28 cellular contexts compared by ENCODE assay signal in the genomic region with DNA sequence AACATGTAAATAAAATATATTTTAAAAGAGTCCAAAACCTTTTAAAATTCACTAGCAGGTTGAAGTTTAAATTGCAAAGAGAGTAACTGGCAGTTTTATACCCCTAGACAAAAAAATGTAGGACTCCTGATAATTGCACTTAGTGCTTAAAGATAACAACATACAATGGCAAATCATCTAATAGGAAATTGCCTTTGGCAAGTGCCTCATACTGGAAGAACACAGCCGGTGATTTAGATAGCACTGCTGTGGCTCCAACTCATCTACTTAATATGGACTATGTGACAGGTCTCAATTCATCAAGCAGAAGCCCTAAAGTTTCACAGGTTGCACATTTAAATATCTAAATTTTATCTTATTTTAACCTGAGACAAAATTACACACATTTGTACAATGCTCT. TPM values are rescaled to one million over a fixed set of nuclear protein-coding genes. Genes with fewer than 3 reads are reported as not detected.
"Had no signal": no experiment of that assay in that cellular context is flagged by ENCODE, and none has a peak within 500 bp of the region (broad histone marks: within the 10 kb centered on the region; RNA-seq: fewer than 3 reads in every experiment).

No MANE protein-coding gene starts in this region.

- H3K4me2 ChIP-seq: smooth muscle cell had no signal

- H3K27me3 ChIP-seq: ovary, right atrium auricular region, right lobe of liver, tibial nerve, uterus had no signal

- DNase-seq: hypothalamus; immature natural killer cell; kidney; left ventricle myocardium inferior; mesendoderm; naive thymus-derived CD4-positive, alpha-beta T cell; ovary; right lobe of liver; stimulated activated CD4-positive, alpha-beta T cell treated with anti-CD3 and anti-CD28 coated beads, Interleukin-1b, Interleukin-23, amount 100 ng/mL, for 48 hours; stimulated activated CD4-positive, alpha-beta T cell treated with anti-CD3 and anti-CD28 coated beads, Interleukin-2, amount 100 ng/mL, for 48 hours; stimulated activated CD4-positive, alpha-beta T cell treated with anti-CD3 and anti-CD28 coated beads, Interleukin-4, amount 100 ng/mL, for 4 hours; stimulated activated CD8-positive, alpha-beta memory T cell treated with anti-CD3 and anti-CD28 coated beads, Interleukin-4, amount 100 ng/mL, for 48 hours; stimulated activated naive CD4-positive, alpha-beta T cell treated with Interleukin-2 at 50 U/mL for 16 hours; stimulated activated naive CD8-positive, alpha-beta T cell treated with anti-CD3 and anti-CD28 coated beads, Interleukin-15, amount 100 ng/mL, for 72 hours; substantia nigra; uterus had no signal

- ATAC-seq: naive thymus-derived CD4-positive, alpha-beta T cell; natural killer cell treated with Interleukin-12 subunit alpha and Interleukin-12 subunit beta and Interleukin-15 and Interleukin-18, amount 100 ng/mL, for 72 hours; right lobe of liver; stimulated activated memory B cell treated with anti-CD40 and anti-IgM and Interleukin-4, amounts not matched to agents 10 μg/mL and 1 μg/mL and 100 μg/mL, for 72 hours; stimulated activated naive CD8-positive, alpha-beta T cell treated with anti-CD3 and anti-CD28 coated beads, Interleukin-15, amount 100 ng/mL, for 72 hours had no signal

- FAIRE-seq: islet of Langerhans, kidney had no signal

- H3K27ac ChIP-seq: left ventricle myocardium inferior, ovary, right atrium auricular region, right lobe of liver, tibial nerve, uterus had no signal

- H3K4me1 ChIP-seq: left ventricle myocardium inferior, right atrium auricular region, right lobe of liver, tibial nerve, uterus had no signal

- H3K9me3 ChIP-seq: ovary, right atrium auricular region, right lobe of liver, uterus had no signal

- H3K4me3 ChIP-seq: left ventricle myocardium inferior, lung, ovary, right atrium auricular region, right lobe of liver, smooth muscle cell, tibial nerve, uterus had no signal

- H3K36me3 ChIP-seq: left ventricle myocardium inferior, ovary, right atrium auricular region, right lobe of liver, tibial nerve, uterus had no signal

RNA-seq across cellular contexts. Expression of a gene that starts 13.4 kb away (rescaled TPM):
- total RNA-seq: left ventricle myocardium inferior; lower leg skin; myocyte; natural killer cell treated with Interleukin-12 subunit alpha and Interleukin-12 subunit beta and Interleukin-15 and Interleukin-18, amount 100 ng/mL, for 72 hours; renal cortical epithelial cell; right atrium auricular region; right lobe of liver; skeletal muscle tissue; temporal lobe had no signal
- polyA plus RNA-seq: immature natural killer cell; naive thymus-derived CD4-positive, alpha-beta T cell; smooth muscle cell had no signal
